Comparison of ENCODE assay signal across 21 cellular contexts in the genomic region with DNA sequence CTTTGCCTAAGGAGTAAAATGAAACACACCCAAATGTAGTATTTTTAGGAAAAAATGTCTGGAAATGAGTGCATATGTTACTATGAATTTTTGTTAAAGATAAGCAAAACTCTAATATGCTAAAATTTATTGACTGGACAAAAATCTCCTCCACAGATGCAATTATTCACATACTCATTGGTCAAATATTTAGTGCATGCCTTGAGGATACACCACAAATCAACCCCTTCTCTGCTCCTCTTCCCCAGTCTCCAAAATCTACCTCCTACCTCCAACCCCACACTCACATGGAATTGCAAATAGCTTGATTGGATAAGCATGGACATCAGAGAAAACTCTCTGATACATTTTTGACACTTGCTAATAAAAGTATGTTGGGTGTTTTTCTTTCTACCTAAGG.
DNase-seq lines count a peak whose midpoint lies in the region; ATAC-seq and TF ChIP-seq lines count a peak whose summit lies in the region.
"Had no signal": no experiment of that assay in that cellular context is flagged by ENCODE, and none has a peak within 500 bp of the region (broad histone marks: within the 10 kb centered on the region; RNA-seq: fewer than 3 reads in every experiment).

No MANE protein-coding gene starts in this region.

- H3K36me3 ChIP-seq in skeletal muscle satellite cell (ENCODE audit: insufficient read depth, low read length) = no peaks in the 10 kb centered on the region

- POLR2A ChIA-PET in AG04450 (lab: Yijun Ruan, JAX) = interaction anchor here (1.8 kb wide), 1 partner anchor 96 kb away, joined by 5 read pairs; the partner anchor contains the start of gene CDC42EP3

- ATAC-seq in GM19397 (IDR thresholded peaks at IDR 0.05; ENCODE audit: unreplicated experiment) = no peak
- ATAC-seq: activated T-cell treated with anti-CD3 and anti-CD28 coated beads, Interleukin-2, amount 50 U/mL, for 72 hours; natural killer cell treated with Interleukin-12 subunit alpha and Interleukin-12 subunit beta and Interleukin-15 and Interleukin-18, amount 100 ng/mL, for 72 hours; stimulated activated naive CD8-positive, alpha-beta T cell treated with anti-CD3 and anti-CD28 coated beads, Interleukin-15, amount 100 ng/mL, for 72 hours had no signal

- TF ChIP-seq CTCF in AG04450 (IDR thresholded peaks at IDR 0.05; ENCODE audit: low read depth, low read length) (no peak), fibroblast of the aortic adventitia (IDR thresholded peaks at IDR 0.05; ENCODE audit: insufficient read depth, low read length) (no peak), endothelial cell (IDR thresholded peaks at IDR 0.05; ENCODE audit: unreplicated experiment) (no peak)

- H3K4me3 ChIP-seq in AG04450 (ENCODE audit: low read depth, low read length) = no peak overlapping the region
- H3K4me3 ChIP-seq in fibroblast of the aortic adventitia (ENCODE audit: low read depth, low read length) = no peak overlapping the region
- no peak overlapping the region for H3K4me3 ChIP-seq in skeletal muscle satellite cell (ENCODE audit: low read length)
- H3K4me3 ChIP-seq: SK-N-MC, skin epidermis had no signal

- H3K9me3 ChIP-seq in AG04450 (ENCODE audit: control insufficient read depth, insufficient read depth, low read length) = no peaks in the 10 kb centered on the region
- H3K9me3 ChIP-seq in skeletal muscle satellite cell (replicated peaks; ENCODE audit: low read length) = no peaks in the 10 kb centered on the region

- peaks cover 2% of the 10 kb centered on the region for H3K27me3 Mint-ChIP-seq in endothelial cell (ENCODE audit: unreplicated experiment)
- H3K27me3 Mint-ChIP-seq: activated naive CD4-positive, alpha-beta T cell treated with anti-CD3 and anti-CD28 coated beads, Interleukin-2, amount 50 U/mL, for 24 hours; CD4-positive, alpha-beta T cell; stimulated activated naive CD8-positive, alpha-beta T cell treated with anti-CD3 and anti-CD28 coated beads, Interleukin-15, amount 100 ng/mL, for 72 hours had no signal

- no peak overlapping the region for H3K4me3 Mint-ChIP-seq in endothelial cell (ENCODE audit: unreplicated experiment)
- H3K4me3 Mint-ChIP-seq: activated naive CD4-positive, alpha-beta T cell treated with anti-CD3 and anti-CD28 coated beads, Interleukin-2, amount 50 U/mL, for 24 hours; activated T-cell treated with anti-CD3 and anti-CD28 coated beads, Interleukin-2, amount 50 U/mL, for 72 hours; CD4-positive, alpha-beta T cell; H9; natural killer cell treated with Interleukin-12 subunit alpha and Interleukin-12 subunit beta and Interleukin-15 and Interleukin-18, amount 100 ng/mL, for 72 hours; stimulated activated naive CD8-positive, alpha-beta T cell treated with anti-CD3 and anti-CD28 coated beads, Interleukin-15, amount 100 ng/mL, for 72 hours had no signal

- CTCF ChIA-PET in AG04450 (lab: Charles Lee) = no interaction called here

- H3K9me3 Mint-ChIP-seq in endothelial cell (ENCODE audit: unreplicated experiment) = peaks cover 4% of the 10 kb centered on the region
- H3K9me3 Mint-ChIP-seq: activated naive CD4-positive, alpha-beta T cell treated with anti-CD3 and anti-CD28 coated beads, Interleukin-2, amount 50 U/mL, for 24 hours; CD4-positive, alpha-beta T cell; natural killer cell treated with Interleukin-12 subunit alpha and Interleukin-12 subunit beta and Interleukin-15 and Interleukin-18, amount 100 ng/mL, for 72 hours; stimulated activated naive CD8-positive, alpha-beta T cell treated with anti-CD3 and anti-CD28 coated beads, Interleukin-15, amount 100 ng/mL, for 72 hours had no signal

- peak overlapping the region; percentile 64 for H3K4me2 ChIP-seq in skeletal muscle satellite cell (ENCODE audit: low read length)

- H3K27me3 ChIP-seq in AG04450 (ENCODE audit: control insufficient read depth, insufficient read depth, low read length) (no peaks in the 10 kb centered on the region), skeletal muscle satellite cell (ENCODE audit: control insufficient read depth, insufficient read depth, low read length) (no peaks in the 10 kb centered on the region)

- H3K4me1 ChIP-seq in skeletal muscle satellite cell (ENCODE audit: control insufficient read depth, insufficient read depth, low read length) = peaks cover 84% of the 10 kb centered on the region

- peak overlapping the region; percentile 65 for H3K27ac ChIP-seq in AG04450 (ENCODE audit: low read depth, low read length)
- H3K27ac ChIP-seq: SK-N-MC had no signal

- H3K9ac ChIP-seq in skeletal muscle satellite cell (ENCODE audit: low read depth, low read length) = peak overlapping the region; percentile 78

- H3K4me1 Mint-ChIP-seq in endothelial cell (ENCODE audit: unreplicated experiment) = peaks cover 3% of the 10 kb centered on the region

- no peaks in the 10 kb centered on the region for H3K36me3 Mint-ChIP-seq in endothelial cell (ENCODE audit: low read depth, unreplicated experiment)
- H3K36me3 Mint-ChIP-seq: activated naive CD4-positive, alpha-beta T cell treated with anti-CD3 and anti-CD28 coated beads, Interleukin-2, amount 50 U/mL, for 24 hours; natural killer cell treated with Interleukin-12 subunit alpha and Interleukin-12 subunit beta and Interleukin-15 and Interleukin-18, amount 100 ng/mL, for 72 hours had no signal

- DNase-seq in AG04450 (ENCODE audit: low read depth, low spot score) = no peak
- peak; percentile 61 for DNase-seq in LHCN-M2 (ENCODE audit: low read depth)
- peak; percentile 56 for DNase-seq in fibroblast of the aortic adventitia (ENCODE audit: low read depth)
- no peak for DNase-seq in LoVo (ENCODE audit: low spot score)
- DNase-seq in endothelial cell (ENCODE audit: low spot score) = no peak
- no peak for DNase-seq in NCI-H526 (lab: John Stamatoyannopoulos, UW)
- DNase-seq: activated CD4-positive, alpha-beta T cell treated with anti-CD3 and anti-CD28 coated beads for 1 hour; activated T-cell treated with anti-CD3 and anti-CD28 coated beads, Interleukin-2, amount 50 U/mL, for 72 hours; CD4-positive, alpha-beta T cell; H9; Karpas-422; NCI-H1105 treated with DMSO at 0.1 percent for 48 hours; NCI-H510A treated with DMSO at 0.1 percent for 48 hours; stimulated activated CD4-positive, alpha-beta T cell treated with anti-CD3 and anti-CD28 coated beads, Interleukin-2, amount 100 ng/mL, for 48 hours; stimulated activated naive CD8-positive, alpha-beta T cell treated with anti-CD3 and anti-CD28 coated beads, Interleukin-15, amount 100 ng/mL, for 72 hours had no signal

- no peak overlapping the region for H3K27ac Mint-ChIP-seq in endothelial cell (ENCODE audit: unreplicated experiment)
- H3K27ac Mint-ChIP-seq: activated naive CD4-positive, alpha-beta T cell treated with anti-CD3 and anti-CD28 coated beads, Interleukin-2, amount 50 U/mL, for 24 hours; activated T-cell treated with anti-CD3 and anti-CD28 coated beads, Interleukin-2, amount 50 U/mL, for 72 hours; CD4-positive, alpha-beta T cell; H9; stimulated activated naive CD8-positive, alpha-beta T cell treated with anti-CD3 and anti-CD28 coated beads, Interleukin-15, amount 100 ng/mL, for 72 hours had no signal

Comparison
In these comparisons a context has a peak if more than half of its experiments do, and no peak if none do; other contexts are left out.
1. DNase-seq: peak in LHCN-M2 (single experiment) and fibroblast of the aortic adventitia (single experiment); none in AG04450 (single experiment), LoVo (single experiment), endothelial cell (single experiment) and NCI-H526 (0 of 2).